Comparison of ENCODE assay signal across 15 cellular contexts in genomic region chr2:226963528-226963927, GRCh38.
A peak's percentile ranks its signal among the peaks of the same experiment; 100 is the strongest.
DNase-seq lines count a peak whose midpoint lies in the region; ATAC-seq, FAIRE-seq and TF ChIP-seq lines count a peak whose summit lies in the region.
"Had no signal": no experiment of that assay in that cellular context is flagged by ENCODE, and none has a peak within 500 bp of the region (broad histone marks: within the 10 kb centered on the region; RNA-seq: fewer than 3 reads in every experiment).

No MANE protein-coding gene starts in this region.

- ATAC-seq in RWPE2 (ENCODE audit: low read depth) (peak; percentile 87), pancreas (no peak)
- ATAC-seq: activated T-cell treated with anti-CD3 and anti-CD28 coated beads, Interleukin-2, amount 50 U/mL, for 4 hours; stimulated activated naive CD8-positive, alpha-beta T cell treated with anti-CD3 and anti-CD28 coated beads, Interleukin-15, Interleukin-2, amounts not matched to agents 100 U/mL and 50 U/mL, for 24 hours had no signal

- H3K27me3 ChIP-seq in RWPE2 (ENCODE audit: insufficient read depth, poor library complexity, severe bottlenecking) (no peaks in the 10 kb centered on the region), pancreas (no peaks in the 10 kb centered on the region)

- peak; percentile 27 for DNase-seq in GM04503 (ENCODE audit: low read depth)
- no peak for DNase-seq in RWPE2 (ENCODE audit: low spot score)
- DNase-seq in fibroblast of peridontal ligament (ENCODE audit: extremely low read depth): peak; percentile 63
- DNase-seq in retinal pigment epithelial cell (ENCODE audit: low read depth): peak; percentile 70
- no peak for DNase-seq in NCI-H345 treated with DMSO at 0.1 percent for 48 hours (lab: John Stamatoyannopoulos, UW; ENCODE audit: unreplicated experiment)
- DNase-seq in pancreas: no peak
- DNase-seq in activated CD4-positive, alpha-beta T cell treated with anti-CD3 and anti-CD28 coated beads for 1 hour: no peak
- no peak for DNase-seq in stimulated activated CD4-positive, alpha-beta T cell treated with anti-CD3 and anti-CD28 coated beads, Interleukin-4, amount 100 ng/mL, for 4 hours
- DNase-seq: activated CD4-positive, CD25-positive, alpha-beta regulatory T cell; activated T-cell treated with anti-CD3 and anti-CD28 coated beads, Interleukin-2, amount 50 U/mL, for 4 hours; COR-L47; hypothalamus; NCI-H1105; NCI-H748 treated with DMSO at 0.1 percent for 48 hours; stimulated activated naive CD8-positive, alpha-beta T cell treated with anti-CD3 and anti-CD28 coated beads, Interleukin-15, Interleukin-2, amounts not matched to agents 100 U/mL and 50 U/mL, for 24 hours had no signal

- H3K36me3 ChIP-seq in RWPE2 (ENCODE audit: low read depth): no peaks in the 10 kb centered on the region
- H3K36me3 ChIP-seq in pancreas: no peaks in the 10 kb centered on the region

- WGBS in pancreas, 2 donors: 50 to 64% methylated on average over 1 of the region's 1 CpG

- H3K4me3 ChIP-seq in RWPE2 (ENCODE audit: severe bottlenecking) (no peak overlapping the region), retinal pigment epithelial cell (ENCODE audit: low read length) (no peak overlapping the region), pancreas (no peak overlapping the region)

- H3K9me3 ChIP-seq in RWPE2 (ENCODE audit: severe bottlenecking) (no peaks in the 10 kb centered on the region), pancreas (no peaks in the 10 kb centered on the region)

- no peak for TF ChIP-seq CTCF in RWPE2 (IDR thresholded peaks at IDR 0.05; ENCODE audit: poor library complexity, severe bottlenecking)
- no peak for TF ChIP-seq CTCF in retinal pigment epithelial cell (conservative IDR thresholded peaks at IDR 0.05; ENCODE audit: low read depth, low read length)
- TF ChIP-seq CTCF in pancreas (IDR thresholded peaks at IDR 0.05): no peak

- FAIRE-seq in pancreas (lab: Jason Lieb, UNC): no peak

- H3K27ac ChIP-seq in RWPE2 (ENCODE audit: poor library complexity, severe bottlenecking) (no peak overlapping the region), pancreas (no peak overlapping the region)

- intact Hi-C loops in pancreas (cut with DNase I): no loop called here

- H3K4me1 ChIP-seq in RWPE2 (ENCODE audit: insufficient read depth, poor library complexity, severe bottlenecking) (no peaks in the 10 kb centered on the region), pancreas (no peaks in the 10 kb centered on the region)

Comparison
In these comparisons a context has a peak if more than half of its experiments do, and no peak if none do; other contexts are left out.
1. DNase-seq: peak in GM04503 (single experiment), fibroblast of peridontal ligament (single experiment) and retinal pigment epithelial cell (single experiment); none in RWPE2 (single experiment), NCI-H345 treated with DMSO at 0.1 percent for 48 hours (single experiment), pancreas (0 of 6), activated CD4-positive, alpha-beta T cell treated with anti-CD3 and anti-CD28 coated beads for 1 hour (single experiment) and stimulated activated CD4-positive, alpha-beta T cell treated with anti-CD3 and anti-CD28 coated beads, Interleukin-4, amount 100 ng/mL, for 4 hours (0 of 2).